In genomic region chr5:143064661-143065060, GRCh38 we compare ENCODE assay signal across 2 cellular contexts.
TF ChIP-seq lines count a peak whose summit lies in the region.

No MANE protein-coding gene starts in this region.

TF ChIP-seq in SK-N-SH, 30 proteins besides CTCF, POLR2A, EP300 and RAD21 (continued from another document):
- TF ChIP-seq YY1 (IDR thresholded peaks at IDR 0.05; ENCODE audit: low read depth): no peak
- no peak for TF ChIP-seq FOXJ3 (CRISPR knock-in tag; IDR thresholded peaks at IDR 0.05)
- no peak for TF ChIP-seq SIN3A (IDR thresholded peaks at IDR 0.05; ENCODE audit: borderline replicate concordance, low read depth, low read length)
- no peak for TF ChIP-seq USF1 (IDR thresholded peaks at IDR 0.05; ENCODE audit: borderline replicate concordance, low read depth)
- TF ChIP-seq USF2 (IDR thresholded peaks at IDR 0.05; ENCODE audit: borderline replicate concordance, low read depth, low read length): no peak
- TF ChIP-seq POLR2AphosphoS5 (IDR thresholded peaks at IDR 0.05; ENCODE audit: low read depth, low read length): no peak
- no peak for TF ChIP-seq IRF3 (IDR thresholded peaks at IDR 0.05; ENCODE audit: low read depth, low read length)
- TF ChIP-seq RFX5 (IDR thresholded peaks at IDR 0.05; ENCODE audit: low read length): no peak
- TF ChIP-seq TCF12 (IDR thresholded peaks at IDR 0.05): no peak
- TF ChIP-seq FOXM1 (IDR thresholded peaks at IDR 0.05; ENCODE audit: low read depth): no peak
- no peak for TF ChIP-seq NFIC (IDR thresholded peaks at IDR 0.05; ENCODE audit: borderline replicate concordance)
- TF ChIP-seq FOSL2 (IDR thresholded peaks at IDR 0.05; ENCODE audit: borderline replicate concordance, low read depth): no peak
- TF ChIP-seq ZBTB33 (IDR thresholded peaks at IDR 0.05; ENCODE audit: borderline replicate concordance, low read depth): no peak
- no peak for TF ChIP-seq NRF1 (IDR thresholded peaks at IDR 0.05; ENCODE audit: low read depth, low read length)
- TF ChIP-seq EZH2phosphoT487 (IDR thresholded peaks at IDR 0.05; ENCODE audit: borderline replicate concordance, low read depth): no peak
- TF ChIP-seq MXI1 (IDR thresholded peaks at IDR 0.05; ENCODE audit: low read depth, low read length): no peak
- TF ChIP-seq TEAD4 (IDR thresholded peaks at IDR 0.05; ENCODE audit: borderline replicate concordance, insufficient read depth): no peak

TF ChIP-seq in SK-N-SH treated with all-trans-retinoic acid at 6 μM for 48 hours, 23 proteins besides CTCF, POLR2A, EP300 and RAD21 (continued from another document):
- TF ChIP-seq CSRNP3 (CRISPR knock-in tag; IDR thresholded peaks at IDR 0.05): no peak
- TF ChIP-seq PPARA (CRISPR knock-in tag; IDR thresholded peaks at IDR 0.05; ENCODE audit: borderline replicate concordance): no peak
- no peak for TF ChIP-seq ZC3H10 (CRISPR knock-in tag; IDR thresholded peaks at IDR 0.05)
- TF ChIP-seq ZNF8 (CRISPR knock-in tag; IDR thresholded peaks at IDR 0.05): no peak
TF ChIP-seq in SK-N-SH treated with all-trans-retinoic acid at 6 μM for 48 hours: peak in this region for 0.
